In the genomic region with DNA sequence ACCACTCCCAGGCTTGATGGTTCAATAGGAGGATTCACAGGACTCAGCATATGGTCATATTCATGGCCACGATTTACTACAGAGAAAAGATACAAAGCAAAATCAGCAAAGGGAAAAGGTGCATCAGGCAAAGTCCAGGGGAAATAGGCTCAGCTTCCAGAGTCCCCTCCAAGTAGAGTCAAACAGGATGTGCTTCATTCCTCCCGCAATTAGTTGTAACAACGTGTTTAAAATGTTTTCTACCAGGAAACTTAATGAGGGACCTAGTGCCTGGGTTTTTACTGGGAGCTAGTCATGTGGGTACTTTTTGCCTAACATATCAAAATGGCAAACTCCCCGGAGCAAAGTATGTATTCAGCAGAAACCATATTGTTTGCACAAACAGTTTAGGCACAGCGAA, we compare ENCODE assay signal across 23 cellular contexts.
"Had no signal": no experiment of that assay in that cellular context is flagged by ENCODE, and none has a peak within 500 bp of the region (broad histone marks: within the 10 kb centered on the region; RNA-seq: fewer than 3 reads in every experiment).

No MANE protein-coding gene starts in this region.

- H3K4me3 Mint-ChIP-seq: naive thymus-derived CD4-positive, alpha-beta T cell; natural killer cell treated with Interleukin-12 subunit alpha and Interleukin-12 subunit beta and Interleukin-15 and Interleukin-18, amount 100 ng/mL, for 72 hours; neural crest cell; stimulated activated effector memory CD8-positive, alpha-beta T cell treated with anti-CD3 and anti-CD28 coated beads, Interleukin-12 subunit alpha, Interleukin-12 subunit beta, amount 100 ng/mL, for 72 hours; stimulated activated naive CD8-positive, alpha-beta T cell treated with anti-CD3 and anti-CD28 coated beads, Interleukin-15, Interleukin-2, amounts not matched to agents 100 ng/mL and 50 ng/mL, for 24 hours had no signal

- H3K9me3 Mint-ChIP-seq: natural killer cell treated with Interleukin-12 subunit alpha and Interleukin-12 subunit beta and Interleukin-15 and Interleukin-18, amount 100 ng/mL, for 72 hours; neural crest cell; stimulated activated effector memory CD8-positive, alpha-beta T cell treated with anti-CD3 and anti-CD28 coated beads, Interleukin-12 subunit alpha, Interleukin-12 subunit beta, amount 100 ng/mL, for 72 hours; stimulated activated naive CD8-positive, alpha-beta T cell treated with anti-CD3 and anti-CD28 coated beads, Interleukin-15, Interleukin-2, amounts not matched to agents 100 ng/mL and 50 ng/mL, for 24 hours had no signal

- H3K79me2 ChIP-seq: hepatocyte had no signal

- H3K36me3 ChIP-seq: pancreas, prostate gland had no signal

- H3K27me3 ChIP-seq: hepatocyte, pancreas, tibial nerve, upper lobe of left lung, vagina had no signal

- H3K36me3 Mint-ChIP-seq: natural killer cell treated with Interleukin-12 subunit alpha and Interleukin-12 subunit beta and Interleukin-15 and Interleukin-18, amount 100 ng/mL, for 72 hours had no signal

- H3K27me3 Mint-ChIP-seq: naive thymus-derived CD4-positive, alpha-beta T cell; natural killer cell treated with Interleukin-12 subunit alpha and Interleukin-12 subunit beta and Interleukin-15 and Interleukin-18, amount 100 ng/mL, for 72 hours; stimulated activated naive CD8-positive, alpha-beta T cell treated with anti-CD3 and anti-CD28 coated beads, Interleukin-15, Interleukin-2, amounts not matched to agents 100 ng/mL and 50 ng/mL, for 24 hours had no signal

- H2AFZ ChIP-seq: hepatocyte had no signal

- H3K4me2 ChIP-seq: hepatocyte had no signal

- H3K27ac Mint-ChIP-seq: stimulated activated effector memory CD8-positive, alpha-beta T cell treated with anti-CD3 and anti-CD28 coated beads, Interleukin-12 subunit alpha, Interleukin-12 subunit beta, amount 100 ng/mL, for 72 hours; stimulated activated naive CD8-positive, alpha-beta T cell treated with anti-CD3 and anti-CD28 coated beads, Interleukin-15, Interleukin-2, amounts not matched to agents 100 ng/mL and 50 ng/mL, for 24 hours had no signal

- H3K27ac ChIP-seq: hepatocyte, left ventricle myocardium inferior, pancreas, prostate gland, skin epidermis, tibial nerve, upper lobe of left lung, vagina had no signal

- H3K4me1 ChIP-seq: left ventricle myocardium inferior, pancreas, prostate gland, tibial nerve, upper lobe of left lung, vagina had no signal

- DNase-seq: islet precursor cell; left ventricle myocardium inferior; midbrain; mucosa of descending colon; naive thymus-derived CD4-positive, alpha-beta T cell; nucleus accumbens; pancreas; retina; right cardiac atrium; stimulated activated CD4-positive, alpha-beta T cell treated with anti-CD3 and anti-CD28 coated beads, Interleukin-4, amount 100 ng/mL, for 24 hours; stimulated activated naive CD4-positive, alpha-beta T cell; substantia nigra; upper lobe of left lung had no signal

- H3K9me3 ChIP-seq: left ventricle myocardium inferior, mucosa of descending colon, pancreas, prostate gland, tibial nerve, upper lobe of left lung, vagina had no signal

- H3K4me3 ChIP-seq: hepatocyte, left ventricle myocardium inferior, lung, mucosa of descending colon, pancreas, prostate gland, skin epidermis, tibial nerve, upper lobe of left lung, vagina had no signal
